8 cellular contexts compared by ENCODE assay signal in genomic region chr1:109099871-109100757, GRCh38. TPM values are rescaled to one million over a fixed set of nuclear protein-coding genes. Genes with fewer than 3 reads are reported as not detected.
DNase-seq lines count a peak whose midpoint lies in the region; ATAC-seq, FAIRE-seq and TF ChIP-seq lines count a peak whose summit lies in the region.

No MANE protein-coding gene starts in this region.

- in situ Hi-C loops in GM18951 (cut with MboI; ENCODE audit: low sequenced_read_pairs, unreplicated experiment): no loop called here

- DNase-seq in AG09319 (ENCODE audit: extremely low read depth, low read depth) (peak; percentile 94), NCI-H345 (lab: John Stamatoyannopoulos, UW) (peak; percentile 98), cerebellar cortex (ENCODE audit: low spot score) (peak; percentile 98), kidney (peak; percentile 99)
- peak; percentile 97 for DNase-seq in activated CD4-positive, CD25-positive, alpha-beta regulatory T cell treated with anti-CD3 and anti-CD28 coated beads, Interleukin-2, amount 50 U/mL, for 16 hours (ENCODE audit: low read depth, low spot score)
- DNase-seq in stimulated activated CD4-positive, alpha-beta T cell treated with anti-CD3 and anti-CD28 coated beads, Interleukin-15, amount 100 ng/mL, for 24 hours: peak; percentile 97

- peak overlapping the region; percentile 81 to 93 for H3K4me3 ChIP-seq in kidney (ENCODE audit: low read length in 2 of 2)

- intact Hi-C loops in kidney (cut with DNase I): no loop called here

- H3K36me3 ChIP-seq in kidney (ENCODE audit: control insufficient read depth in 1 of 2, insufficient read depth in 2 of 2, low read length in 2 of 2): peaks cover 0 to 2% of the 10 kb centered on the region in 2 donors

- peak; percentile 89 for ATAC-seq in HG03196 (IDR thresholded peaks at IDR 0.05; ENCODE audit: unreplicated experiment)

- H3K27ac ChIP-seq in kidney (ENCODE audit: low read depth in 2 of 2, low read length in 2 of 2): peak overlapping the region; percentile 92 to 96

- H3K9ac ChIP-seq in kidney (ENCODE audit: low read length in 2 of 2): peak overlapping the region; percentile 79 to 90

- H3K9me3 ChIP-seq in kidney (ENCODE audit: control insufficient read depth in 1 of 2, low read length in 2 of 2): no peaks in the 10 kb centered on the region

- TF ChIP-seq CTCF in AG09319 (IDR thresholded peaks at IDR 0.05; ENCODE audit: low read depth, low read length): peak; percentile 84
- TF ChIP-seq CTCF in kidney (IDR thresholded peaks at IDR 0.05; ENCODE audit: borderline replicate concordance, extremely low read depth, insufficient read depth): peak; percentile 86

- FAIRE-seq in kidney (lab: Jason Lieb, UNC): no peak

- peak; percentile 100 for TF ChIP-seq POLR2A in GM18951 (IDR thresholded peaks at IDR 0.05; ENCODE audit: extremely low read depth, insufficient read depth, insufficient read length)

- peaks cover 0 to 5% of the 10 kb centered on the region in 2 donors for H3K4me1 ChIP-seq in kidney (ENCODE audit: control insufficient read depth in 1 of 2, insufficient read depth in 1 of 2, low read depth in 1 of 2, low read length in 2 of 2)

RNA-seq across cellular contexts. Expression of gene TMEM167B, which starts 9.6 kb away (rescaled TPM):
- 39.4 TPM for total RNA-seq in kidney
- 24.7 TPM for polyA plus RNA-seq in kidney (ENCODE audit: insufficient read depth, low read depth, low replicate concordance)

RNA-seq across cellular contexts. Expression of gene ELAPOR1, which starts 13.8 kb away (rescaled TPM):
- total RNA-seq in kidney: 1.3 TPM
- 0.28 TPM for polyA plus RNA-seq in kidney (ENCODE audit: insufficient read depth, low read depth, low replicate concordance)

RNA-seq across cellular contexts. Expression of gene TAF13, which starts 24.3 kb away (rescaled TPM):
- total RNA-seq in kidney: 39.8 TPM
- polyA plus RNA-seq in kidney (ENCODE audit: insufficient read depth, low read depth, low replicate concordance): 35.4 TPM

RNA-seq across cellular contexts. Expression of gene WDR47, which starts 58.2 kb away (rescaled TPM):
- total RNA-seq in kidney: 15.8 TPM
- 5.1 TPM for polyA plus RNA-seq in kidney (ENCODE audit: insufficient read depth, low read depth, low replicate concordance)

Comparison
In these comparisons a context has a peak if more than half of its experiments do, and no peak if none do; other contexts are left out.
1. Peak in every context shown above with its lines: DNase-seq, ATAC-seq, H3K4me3 ChIP-seq and H3K27ac ChIP-seq.